In the genomic region with DNA sequence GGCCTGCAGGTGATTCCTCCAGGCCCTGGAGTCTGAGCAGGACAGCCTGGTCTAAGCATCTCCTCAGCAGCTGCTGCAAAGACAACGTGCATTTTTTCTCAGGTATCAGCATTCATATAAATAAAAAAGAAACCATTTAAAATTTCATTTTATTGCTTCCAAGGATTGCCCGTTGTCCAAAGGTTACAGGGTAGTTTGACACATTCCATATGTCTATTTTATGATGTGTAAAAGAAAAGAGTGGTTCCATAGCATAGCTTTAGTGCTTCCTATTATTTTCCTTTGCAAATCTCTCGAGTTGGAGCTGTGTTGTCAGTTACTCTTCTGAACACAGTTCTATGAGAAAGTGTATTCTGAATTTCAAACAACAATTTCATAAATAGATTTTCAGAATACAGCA, we compare ENCODE assay signal across 23 cellular contexts. TPM values are rescaled to one million over a fixed set of nuclear protein-coding genes. Genes with fewer than 3 reads are reported as not detected.
"Had no signal": no experiment of that assay in that cellular context is flagged by ENCODE, and none has a peak within 500 bp of the region (broad histone marks: within the 10 kb centered on the region; RNA-seq: fewer than 3 reads in every experiment).

No MANE protein-coding gene starts in this region.

- DNase-seq: dermis blood vessel endothelial cell; dorsolateral prefrontal cortex; effector CD4-positive, alpha-beta T cell; effector memory CD4-positive, alpha-beta T cell; heart left ventricle; hypothalamus; left lung; left ventricle myocardium superior; lower lobe of right lung; mesendoderm; midbrain; naive B cell had no signal

- FAIRE-seq: colon, endothelial cell of umbilical vein, frontal cortex, islet of Langerhans, keratinocyte had no signal

- H3K36me3 ChIP-seq: esophagus muscularis mucosa, gastroesophageal sphincter, heart left ventricle, left lung, lower lobe of right lung had no signal

- H3K79me2 ChIP-seq: hepatocyte had no signal

- H3K4me3 ChIP-seq: coronary artery, dorsolateral prefrontal cortex, esophagus muscularis mucosa, gastroesophageal sphincter, heart left ventricle, hepatocyte, left lung, lower lobe of right lung had no signal

- H3K27me3 ChIP-seq: esophagus muscularis mucosa, gastroesophageal sphincter had no signal

- H3K4me1 ChIP-seq: foreskin keratinocyte, lower lobe of right lung had no signal

- H3K9me3 ChIP-seq: esophagus muscularis mucosa, gastroesophageal sphincter, heart left ventricle, left lung, lower lobe of right lung had no signal

- H2AFZ ChIP-seq: hepatocyte had no signal

- ATAC-seq: foreskin keratinocyte, gastroesophageal sphincter, heart left ventricle, left lung, left ventricle myocardium superior, lower lobe of right lung had no signal

- H3K27ac ChIP-seq: coronary artery, foreskin keratinocyte, heart left ventricle, hepatocyte, left lung, lower lobe of right lung had no signal

- H3K4me2 ChIP-seq: hepatocyte had no signal

RNA-seq across cellular contexts. Expression of a gene that starts 7.2 kb away (rescaled TPM):
- total RNA-seq: endothelial cell of umbilical vein, hepatocyte, lung microvascular endothelial cell had no signal
- polyA plus RNA-seq: endothelial cell of umbilical vein, foreskin keratinocyte, hepatocyte had no signal
